13 cellular contexts compared by ENCODE assay signal in genomic region chr2:230505162-230505561, GRCh38.
DNase-seq lines count a peak whose midpoint lies in the region; ATAC-seq, FAIRE-seq and TF ChIP-seq lines count a peak whose summit lies in the region.
"Had no signal": no experiment of that assay in that cellular context is flagged by ENCODE, and none has a peak within 500 bp of the region (broad histone marks: within the 10 kb centered on the region; RNA-seq: fewer than 3 reads in every experiment).

No MANE protein-coding gene starts in this region.

- DNase-seq in NAMALWA (ENCODE audit: low spot score) (peak; percentile 15), NCI-H226 (no peak), D721Med (ENCODE audit: insufficient read length, low spot score) (no peak), ACHN (no peak)
- DNase-seq: amniotic stem cell; CD4-positive, alpha-beta memory T cell; KG1; left cardiac atrium; PC-9 had no signal

- TF ChIP-seq CTCF in D721Med (IDR thresholded peaks at IDR 0.05; ENCODE audit: insufficient read depth, missing control alignments): no peak

- peak; percentile 95 for ATAC-seq in GM18517 (IDR thresholded peaks at IDR 0.05; ENCODE audit: unreplicated experiment)
- peak; percentile 47 for ATAC-seq in GM19468 (IDR thresholded peaks at IDR 0.05; ENCODE audit: extremely low read depth, unreplicated experiment)
- ATAC-seq in HG02885 (IDR thresholded peaks at IDR 0.05; ENCODE audit: poor library complexity, unreplicated experiment): peak; percentile 59
- no peak for ATAC-seq in HG03439 (IDR thresholded peaks at IDR 0.05; ENCODE audit: unreplicated experiment)
- ATAC-seq: left cardiac atrium had no signal

- no peak for FAIRE-seq in D721Med (lab: Jason Lieb, UNC)

- in situ Hi-C loops in ACHN (cut with HindIII; ENCODE audit: low pct_ligation_motif_present, low pct_unique_long_range_greater_than_20kb, low sequenced_read_pairs): no loop called here
